Comparison of ENCODE assay signal across 7 cellular contexts in genomic region chr17:46652024-46652643, GRCh38.
A peak's percentile ranks its signal among the peaks of the same experiment; 100 is the strongest.
DNase-seq lines count a peak whose midpoint lies in the region; ATAC-seq and TF ChIP-seq lines count a peak whose summit lies in the region.
"Not testable (repeated sequence)": the region's sequence is repeated elsewhere in the genome, so short reads cannot be mapped to it uniquely, and the experiment has no call there.

No MANE protein-coding gene starts in this region.

- H3K27me3 Mint-ChIP-seq in activated B cell treated with CpG ODN at 0.5 μM for 24 hours; stimulated activated memory B cell treated with anti-CD40 and anti-IgM and Interleukin-4, amounts not matched to agents 10 μg/mL and 1 μg/mL and 100 μg/mL, for 72 hours: not testable (repeated sequence)

- H3K27ac Mint-ChIP-seq in activated B cell treated with CpG ODN at 0.5 μM for 24 hours; stimulated activated memory B cell treated with anti-CD40 and anti-IgM and Interleukin-4, amounts not matched to agents 10 μg/mL and 1 μg/mL and 100 μg/mL, for 72 hours: not testable (repeated sequence)

- POLR2A ChIA-PET in activated B cell treated with CpG ODN at 0.5 μM for 24 hours (lab: Charles Lee) = not testable (repeated sequence)

- TF ChIP-seq CTCF in activated B cell treated with CpG ODN at 0.5 μM for 24 hours (IDR thresholded peaks at IDR 0.05) = not testable (repeated sequence)

- intact Hi-C loops in activated B cell treated with CpG ODN at 0.5 μM for 24 hours (cut with micrococcal nuclease); Right ventricle myocardium superior (cut with DNase I): not testable (repeated sequence)

- CTCF ChIA-PET in activated B cell treated with CpG ODN at 0.5 μM for 24 hours (lab: Charles Lee) = not testable (repeated sequence)

- not testable (repeated sequence) for H3K4me3 Mint-ChIP-seq in activated B cell treated with CpG ODN at 0.5 μM for 24 hours; stimulated activated memory B cell treated with anti-CD40 and anti-IgM and Interleukin-4, amounts not matched to agents 10 μg/mL and 1 μg/mL and 100 μg/mL, for 72 hours

- H3K9me3 Mint-ChIP-seq in activated B cell treated with CpG ODN at 0.5 μM for 24 hours; stimulated activated memory B cell treated with anti-CD40 and anti-IgM and Interleukin-4, amounts not matched to agents 10 μg/mL and 1 μg/mL and 100 μg/mL, for 72 hours: not testable (repeated sequence)

- DNase-seq in activated B cell treated with CpG ODN at 0.5 μM for 24 hours; Right ventricle myocardium superior; left lobe of liver (ENCODE audit: low spot score): not testable (repeated sequence)

- H3K36me3 Mint-ChIP-seq in activated B cell treated with CpG ODN at 0.5 μM for 24 hours (ENCODE audit: low read depth); stimulated activated memory B cell treated with anti-CD40 and anti-IgM and Interleukin-4, amounts not matched to agents 10 μg/mL and 1 μg/mL and 100 μg/mL, for 72 hours: not testable (repeated sequence)

- peak; percentile 56 for ATAC-seq in GM18867 (IDR thresholded peaks at IDR 0.05; ENCODE audit: unreplicated experiment)
- ATAC-seq in GM21825 (IDR thresholded peaks at IDR 0.05; ENCODE audit: unreplicated experiment) = peak; percentile 54
- peak; percentile 61 for ATAC-seq in HG03354 (IDR thresholded peaks at IDR 0.05; ENCODE audit: poor library complexity, severe bottlenecking, unreplicated experiment)
- ATAC-seq in activated B cell treated with CpG ODN at 0.5 μM for 24 hours (ENCODE audit: low read depth) = peak; percentile 99
- ATAC-seq in Right ventricle myocardium superior (ENCODE audit: poor library complexity) = peak; percentile 96
- peak; percentile 52 for ATAC-seq in left lobe of liver
- ATAC-seq in stimulated activated memory B cell treated with anti-CD40 and anti-IgM and Interleukin-4, amounts not matched to agents 10 μg/mL and 1 μg/mL and 100 μg/mL, for 72 hours = peak; percentile 89

- not testable (repeated sequence) for H3K4me1 Mint-ChIP-seq in activated B cell treated with CpG ODN at 0.5 μM for 24 hours; stimulated activated memory B cell treated with anti-CD40 and anti-IgM and Interleukin-4, amounts not matched to agents 10 μg/mL and 1 μg/mL and 100 μg/mL, for 72 hours
